17 cellular contexts compared by ENCODE assay signal in genomic region chr7:47648301-47648900, GRCh38.
A peak's percentile ranks its signal among the peaks of the same experiment; 100 is the strongest.
DNase-seq lines count a peak whose midpoint lies in the region; ATAC-seq and TF ChIP-seq lines count a peak whose summit lies in the region.
"Had no signal": no experiment of that assay in that cellular context is flagged by ENCODE, and none has a peak within 500 bp of the region (broad histone marks: within the 10 kb centered on the region; RNA-seq: fewer than 3 reads in every experiment).

No MANE protein-coding gene starts in this region.

- no peak overlapping the region for H3K4me2 ChIP-seq in hepatocyte

- H3K4me1 ChIP-seq in adipocyte (ENCODE audit: control insufficient read depth, insufficient read depth, low read length): peaks cover 43% of the 10 kb centered on the region
- peaks cover 32% of the 10 kb centered on the region for H3K4me1 ChIP-seq in hepatocyte (ENCODE audit: insufficient read depth)

- H3K9me2 ChIP-seq in hepatocyte (replicated peaks; ENCODE audit: insufficient read depth): no peaks in the 10 kb centered on the region

- intact Hi-C loops in activated CD8-positive, alpha-beta T cell treated with anti-CD3 and anti-CD28 coated beads for 36 hours (cut with micrococcal nuclease): no loop called here

- no peak for DNase-seq in activated CD8-positive, alpha-beta T cell treated with anti-CD3 and anti-CD28 coated beads, Interleukin-2, amount 10 ng/mL, durations not matched to agents 7 days and 5 days
- DNase-seq in activated CD8-positive, alpha-beta T cell treated with anti-CD3 and anti-CD28 coated beads for 36 hours: no peak
- DNase-seq in adipocyte (ENCODE audit: low read depth) (peak; percentile 17), hepatocyte (ENCODE audit: low spot score) (no peak), smooth muscle cell of the brain vasculature (ENCODE audit: low read depth, low spot score) (peak; percentile 60), WTC11 (ENCODE audit: low spot score) (no peak), HK-2 (ENCODE audit: unreplicated experiment) (no peak)
- DNase-seq: 8988T; activated CD8-positive, alpha-beta memory T cell treated with anti-CD3 and anti-CD28 coated beads for 24 hours; DMS153; mammary epithelial cell; NCI-H2029 treated with DMSO at 0.1 percent for 48 hours; T-helper 2 cell had no signal

- CTCF ChIA-PET in activated CD8-positive, alpha-beta T cell treated with anti-CD3 and anti-CD28 coated beads, Interleukin-2, amount 10 ng/mL, durations not matched to agents 7 days and 5 days (lab: Charles Lee): no interaction called here
- CTCF ChIA-PET in activated CD8-positive, alpha-beta T cell treated with anti-CD3 and anti-CD28 coated beads for 36 hours (lab: Charles Lee): interaction anchor here (1.0 kb wide), 1 partner anchor 455 kb away, joined by 4 read pairs; no protein-coding TSS in a partner anchor
- CTCF ChIA-PET in WTC11 (lab: Charles Lee): no interaction called here

- peaks cover 14% of the 10 kb centered on the region for H3K27me3 ChIP-seq in adipocyte (replicated peaks; ENCODE audit: control insufficient read depth, insufficient read depth, low read length)
- no peaks in the 10 kb centered on the region for H3K27me3 ChIP-seq in hepatocyte

- no peak overlapping the region for H3K4me3 Mint-ChIP-seq in activated CD8-positive, alpha-beta T cell treated with anti-CD3 and anti-CD28 coated beads, Interleukin-2, amount 10 ng/mL, durations not matched to agents 7 days and 5 days
- H3K4me3 Mint-ChIP-seq in activated CD8-positive, alpha-beta T cell treated with anti-CD3 and anti-CD28 coated beads for 36 hours: no peak overlapping the region
- no peak overlapping the region for H3K4me3 Mint-ChIP-seq in WTC11
- H3K4me3 Mint-ChIP-seq: type B pancreatic cell had no signal

- no peak for TF ChIP-seq CTCF in activated CD8-positive, alpha-beta T cell treated with anti-CD3 and anti-CD28 coated beads for 36 hours (IDR thresholded peaks at IDR 0.05)
- no peak for TF ChIP-seq CTCF in hepatocyte (IDR thresholded peaks at IDR 0.05; ENCODE audit: poor library complexity)
- TF ChIP-seq CTCF in WTC11 (IDR thresholded peaks at IDR 0.05): no peak

- H4K20me1 ChIP-seq in hepatocyte (ENCODE audit: insufficient read depth, poor library complexity, severe bottlenecking): no peaks in the 10 kb centered on the region

- H3K27ac Mint-ChIP-seq in activated CD8-positive, alpha-beta T cell treated with anti-CD3 and anti-CD28 coated beads, Interleukin-2, amount 10 ng/mL, durations not matched to agents 7 days and 5 days: peak overlapping the region; percentile 30
- H3K27ac Mint-ChIP-seq in activated CD8-positive, alpha-beta T cell treated with anti-CD3 and anti-CD28 coated beads for 36 hours: no peak overlapping the region
- H3K27ac Mint-ChIP-seq in WTC11: no peak overlapping the region; the same call in 1 of the 2 replicates
- H3K27ac Mint-ChIP-seq: activated naive CD8-positive, alpha-beta T cell had no signal

- no peak overlapping the region for H3K4me3 ChIP-seq in adipocyte (ENCODE audit: low read length)
- H3K4me3 ChIP-seq in hepatocyte: no peak overlapping the region

- peaks cover 12% of the 10 kb centered on the region for H3K9me3 Mint-ChIP-seq in activated CD8-positive, alpha-beta T cell treated with anti-CD3 and anti-CD28 coated beads, Interleukin-2, amount 10 ng/mL, durations not matched to agents 7 days and 5 days (ENCODE audit: insufficient read depth)
- peaks cover 12% of the 10 kb centered on the region for H3K9me3 Mint-ChIP-seq in activated CD8-positive, alpha-beta T cell treated with anti-CD3 and anti-CD28 coated beads for 36 hours
- peaks cover 15% of the 10 kb centered on the region for H3K9me3 Mint-ChIP-seq in WTC11

- no peaks in the 10 kb centered on the region for H3K79me2 ChIP-seq in hepatocyte

- no peak overlapping the region for H2AFZ ChIP-seq in hepatocyte

- POLR2A ChIA-PET in activated CD8-positive, alpha-beta T cell treated with anti-CD3 and anti-CD28 coated beads, Interleukin-2, amount 10 ng/mL, durations not matched to agents 7 days and 5 days (lab: Charles Lee): no interaction called here
- POLR2A ChIA-PET in activated CD8-positive, alpha-beta T cell treated with anti-CD3 and anti-CD28 coated beads for 36 hours (lab: Charles Lee): interaction anchor here (2.0 kb wide), 1 partner anchor 10 kb away, joined by 4 read pairs; no protein-coding TSS in a partner anchor
- POLR2A ChIA-PET in WTC11 (lab: Charles Lee): no interaction called here

- H3K36me3 ChIP-seq in adipocyte (ENCODE audit: control insufficient read depth, insufficient read depth, low read length, severe bottlenecking) (no peaks in the 10 kb centered on the region), hepatocyte (replicated peaks; ENCODE audit: insufficient read depth, low read depth) (no peaks in the 10 kb centered on the region)

- H3K9me3 ChIP-seq in adipocyte (ENCODE audit: control insufficient read depth, low read length): peaks cover 7% of the 10 kb centered on the region
- H3K9me3 ChIP-seq in hepatocyte (ENCODE audit: low read depth): no peaks in the 10 kb centered on the region

- no peak for ATAC-seq in activated CD8-positive, alpha-beta T cell treated with anti-CD3 and anti-CD28 coated beads, Interleukin-2, amount 10 ng/mL, durations not matched to agents 7 days and 5 days
- no peak for ATAC-seq in activated CD8-positive, alpha-beta T cell treated with anti-CD3 and anti-CD28 coated beads for 36 hours
- ATAC-seq in HG03097 (IDR thresholded peaks at IDR 0.05; ENCODE audit: low FRiP score, unreplicated experiment) (no peak), WTC11 (no peak)
- ATAC-seq: HCT116 had no signal

- peaks cover 14% of the 10 kb centered on the region for H3K4me1 Mint-ChIP-seq in activated CD8-positive, alpha-beta T cell treated with anti-CD3 and anti-CD28 coated beads, Interleukin-2, amount 10 ng/mL, durations not matched to agents 7 days and 5 days (ENCODE audit: low read depth)
- H3K4me1 Mint-ChIP-seq in activated CD8-positive, alpha-beta T cell treated with anti-CD3 and anti-CD28 coated beads for 36 hours (ENCODE audit: low read depth): peaks cover 15% of the 10 kb centered on the region
- peaks cover 12% of the 10 kb centered on the region for H3K4me1 Mint-ChIP-seq in WTC11

- 68% methylated on average over 7 of the region's 7 CpGs for WGBS in hepatocyte (ENCODE audit: low lambda C conversion rate, missing lambda C conversion rate)

- no peak overlapping the region for H3K9ac ChIP-seq in adipocyte (ENCODE audit: low read length)

- peak overlapping the region; percentile 76 for H3K27ac ChIP-seq in hepatocyte

- no peaks in the 10 kb centered on the region for H3K27me3 Mint-ChIP-seq in activated CD8-positive, alpha-beta T cell treated with anti-CD3 and anti-CD28 coated beads, Interleukin-2, amount 10 ng/mL, durations not matched to agents 7 days and 5 days (ENCODE audit: low read depth)
- H3K27me3 Mint-ChIP-seq in activated CD8-positive, alpha-beta T cell treated with anti-CD3 and anti-CD28 coated beads for 36 hours: no peaks in the 10 kb centered on the region
- no peaks in the 10 kb centered on the region; the same call in 1 of the 2 replicates for H3K27me3 Mint-ChIP-seq in WTC11 (ENCODE audit: low read depth)
- H3K27me3 Mint-ChIP-seq: activated naive CD8-positive, alpha-beta T cell; type B pancreatic cell had no signal

- H3K36me3 Mint-ChIP-seq in activated CD8-positive, alpha-beta T cell treated with anti-CD3 and anti-CD28 coated beads, Interleukin-2, amount 10 ng/mL, durations not matched to agents 7 days and 5 days (ENCODE audit: low read depth): peaks cover 9% of the 10 kb centered on the region
- H3K36me3 Mint-ChIP-seq in activated CD8-positive, alpha-beta T cell treated with anti-CD3 and anti-CD28 coated beads for 36 hours (ENCODE audit: low read depth): no peaks in the 10 kb centered on the region
- peaks cover 7% of the 10 kb centered on the region for H3K36me3 Mint-ChIP-seq in WTC11

TF ChIP-seq in WTC11, 78 proteins besides CTCF, POLR2A, EP300 and RAD21 (continues in another document):
- TF ChIP-seq ZBTB43 (CRISPR knock-in tag; IDR thresholded peaks at IDR 0.05) (no peak), TEAD4 (CRISPR knock-in tag; IDR thresholded peaks at IDR 0.05) (no peak), FOXK1 (CRISPR knock-in tag; IDR thresholded peaks at IDR 0.05) (no peak), TP53 (CRISPR knock-in tag; IDR thresholded peaks at IDR 0.05) (no peak), E2F4 (CRISPR knock-in tag; IDR thresholded peaks at IDR 0.05; ENCODE audit: borderline replicate concordance, low read depth) (no peak), ETV6 (CRISPR knock-in tag; IDR thresholded peaks at IDR 0.05) (no peak), ATF3 (CRISPR knock-in tag; conservative IDR thresholded peaks at IDR 0.05) (no peak), MLX (CRISPR knock-in tag; IDR thresholded peaks at IDR 0.05) (no peak), ZNF317 (CRISPR knock-in tag; IDR thresholded peaks at IDR 0.05; ENCODE audit: borderline replicate concordance, low read depth) (no peak)

Comparison
In these comparisons a context has a peak if more than half of its experiments do, and no peak if none do; other contexts are left out.
1. DNase-seq: peak in adipocyte (single experiment) and smooth muscle cell of the brain vasculature (single experiment); none in activated CD8-positive, alpha-beta T cell treated with anti-CD3 and anti-CD28 coated beads, Interleukin-2, amount 10 ng/mL, durations not matched to agents 7 days and 5 days (single experiment), activated CD8-positive, alpha-beta T cell treated with anti-CD3 and anti-CD28 coated beads for 36 hours (single experiment), hepatocyte (single experiment), WTC11 (single experiment) and HK-2 (single experiment).